8 cellular contexts compared by ENCODE assay signal in genomic region chr5:115169392-115170127, GRCh38. TPM values are rescaled to one million over a fixed set of nuclear protein-coding genes. Genes with fewer than 3 reads are reported as not detected.
A peak's percentile ranks its signal among the peaks of the same experiment; 100 is the strongest.
DNase-seq lines count a peak whose midpoint lies in the region; ATAC-seq and TF ChIP-seq lines count a peak whose summit lies in the region.

TRIM36 (minus strand) TSS chr5:115169908; CDS start chr5:115169634, 274 bp downstream.

- no peaks in the 10 kb centered on the region for H3K9me3 ChIP-seq in right lobe of liver

- peak; percentile 85 for TF ChIP-seq POLR2A in right lobe of liver (IDR thresholded peaks at IDR 0.05)

- WGBS in right lobe of liver (ENCODE audit: insufficient coverage, low coverage, low lambda C conversion rate, missing lambda C conversion rate): 0% methylated on average over 17 of the region's 77 CpGs

- H3K4me1 ChIP-seq in right lobe of liver: peaks cover 0 to 13% (median 3%) of the 10 kb centered on the region in 4 donors

- peak in 3 of 4 donors; percentile 11 to 40 (median 26) for TF ChIP-seq CTCF in right lobe of liver (IDR thresholded peaks at IDR 0.05)

- ATAC-seq in GM19328 (IDR thresholded peaks at IDR 0.05; ENCODE audit: unreplicated experiment) (peak; percentile 99), HG03460 (IDR thresholded peaks at IDR 0.05; ENCODE audit: unreplicated experiment) (peak; percentile 98), right lobe of liver (peak; percentile 98 to 99 (median 98))

- intact Hi-C loops in dendritic cell treated with granulocyte-macrophage colony-stimulating factor and Interleukin-4, amounts not matched to agents 40 ng/mL and 50 ng/mL, for 4 days (cut with micrococcal nuclease): loop anchor here (1.0 to 5.0 kb wide), 3 partner anchors 9 to 72 kb away; no protein-coding TSS in a partner anchor
- intact Hi-C loops in right lobe of liver (cut with DNase I): no loop called here

- DNase-seq in C1 segment of cervical spinal cord (lab: John Stamatoyannopoulos, UW) (peak; percentile 13 to 93 (median 82)), NCI-H524 treated with DMSO at 0.1 percent for 48 hours (lab: John Stamatoyannopoulos, UW) (peak; percentile 59), right lobe of liver (peak; percentile 97)
- DNase-seq in activated CD4-positive, alpha-beta T cell treated with anti-CD3 and anti-CD28 coated beads, Interleukin-2, amount 50 U/mL, for 1 hour: peak; percentile 82
- peak; percentile 87 for DNase-seq in stimulated activated CD4-positive, alpha-beta T cell treated with anti-CD3 and anti-CD28 coated beads, Interleukin-4, amount 100 ng/mL, for 1 hour

- H3K4me3 ChIP-seq in right lobe of liver: peak within 1 kb of the TSS; percentile 77 to 91 (median 80)

- H3K36me3 Mint-ChIP-seq in dendritic cell treated with granulocyte-macrophage colony-stimulating factor and Interleukin-4, amounts not matched to agents 40 ng/mL and 50 ng/mL, for 4 days (ENCODE audit: low read depth): peaks cover 53% of the 10 kb centered on the region

- H3K27me3 Mint-ChIP-seq in dendritic cell treated with granulocyte-macrophage colony-stimulating factor and Interleukin-4, amounts not matched to agents 40 ng/mL and 50 ng/mL, for 4 days: peaks cover 46% of the 10 kb centered on the region

- H3K27me3 ChIP-seq in right lobe of liver: no peaks in the 10 kb centered on the region

- no peaks in the 10 kb centered on the region for H3K36me3 ChIP-seq in right lobe of liver

- H3K4me1 Mint-ChIP-seq in dendritic cell treated with granulocyte-macrophage colony-stimulating factor and Interleukin-4, amounts not matched to agents 40 ng/mL and 50 ng/mL, for 4 days (ENCODE audit: low read depth): peaks cover 51% of the 10 kb centered on the region

- H3K27ac ChIP-seq in right lobe of liver: peak within 1 kb of the TSS in 2 of 3 donors; percentile 37 to 39

- H3K9me3 Mint-ChIP-seq in dendritic cell treated with granulocyte-macrophage colony-stimulating factor and Interleukin-4, amounts not matched to agents 40 ng/mL and 50 ng/mL, for 4 days: peaks cover 27% of the 10 kb centered on the region

- H3K4me3 Mint-ChIP-seq in dendritic cell treated with granulocyte-macrophage colony-stimulating factor and Interleukin-4, amounts not matched to agents 40 ng/mL and 50 ng/mL, for 4 days: peak within 1 kb of the TSS; percentile 95

- peak within 1 kb of the TSS; percentile 96 for H3K27ac Mint-ChIP-seq in dendritic cell treated with granulocyte-macrophage colony-stimulating factor and Interleukin-4, amounts not matched to agents 40 ng/mL and 50 ng/mL, for 4 days

RNA-seq across cellular contexts. Expression of gene TRIM36, which starts in this region (rescaled TPM):
- 1 to 10 TPM in 2 of 6 experiments, under 1 TPM in 4; 0.39 to 3.6 (median 0.67) TPM for total RNA-seq in right lobe of liver

Comparison
In these comparisons a context has a peak if more than half of its experiments do, and no peak if none do; other contexts are left out.
1. Peak in every context shown above with its lines: DNase-seq, ATAC-seq, H3K4me3 ChIP-seq and H3K27ac ChIP-seq.